Comparison of ENCODE assay signal across 8 cellular contexts in genomic region chr10:1048732-1049424, GRCh38. TPM values are rescaled to one million over a fixed set of nuclear protein-coding genes. Genes with fewer than 3 reads are reported as not detected.
A peak's percentile ranks its signal among the peaks of the same experiment; 100 is the strongest.
DNase-seq lines count a peak whose midpoint lies in the region; ATAC-seq and TF ChIP-seq lines count a peak whose summit lies in the region.

Gene IDI1, minus strand, starts transcription at chr10:1049119. Its CDS starts 116 bp downstream, at chr10:1049003.

- H3K36me3 ChIP-seq in SU-DHL-6 (ENCODE audit: low read length) = peaks cover 26% of the 10 kb centered on the region
- H3K36me3 ChIP-seq in thoracic aorta = no peaks in the 10 kb centered on the region

- H3K4me3 Mint-ChIP-seq in activated naive CD8-positive, alpha-beta T cell treated with anti-CD3 and anti-CD28 coated beads, Interleukin-2, amount 10 ng/mL, durations not matched to agents 7 days and 5 days = peak within 1 kb of the TSS; percentile 95
- peak within 1 kb of the TSS; percentile 87 for H3K4me3 Mint-ChIP-seq in osteocyte (ENCODE audit: unreplicated experiment)

- TF ChIP-seq CTCF in GM12875 (IDR thresholded peaks at IDR 0.05; ENCODE audit: borderline replicate concordance, insufficient read depth, low read depth, low read length) = no peak
- TF ChIP-seq CTCF in SU-DHL-6 (IDR thresholded peaks at IDR 0.05; ENCODE audit: insufficient read depth, low read length, poor library complexity, severe bottlenecking) = no peak
- no peak for TF ChIP-seq CTCF in osteocyte (IDR thresholded peaks at IDR 0.05)
- TF ChIP-seq CTCF in thoracic aorta (IDR thresholded peaks at IDR 0.05) = no peak

- DNase-seq in NCI-H1417 (lab: John Stamatoyannopoulos, UW) (peak; percentile 96 to 97 (median 97)), head of caudate nucleus (peak; percentile 95 to 99 (median 98)), osteocyte (ENCODE audit: extremely low spot score, unreplicated experiment) (peak; percentile 100), thoracic aorta (ENCODE audit: low spot score) (peak; percentile 90)
- peak; percentile 98 for DNase-seq in activated naive CD8-positive, alpha-beta T cell treated with anti-CD3 and anti-CD28 coated beads, Interleukin-2, amount 10 ng/mL, durations not matched to agents 7 days and 5 days

- H3K27ac ChIP-seq in SU-DHL-6 (ENCODE audit: low read depth, low read length) = peak within 1 kb of the TSS; percentile 93
- peak within 1 kb of the TSS; percentile 99 to 100 for H3K27ac ChIP-seq in thoracic aorta

- H3K79me2 ChIP-seq in SU-DHL-6 (ENCODE audit: insufficient read depth, low read length) = peaks cover 81% of the 10 kb centered on the region

- peaks cover 53% of the 10 kb centered on the region for H3F3A ChIP-seq in SU-DHL-6 (ENCODE audit: insufficient read depth)

- peaks cover 15 to 52% of the 10 kb centered on the region in 2 donors for H3K4me1 ChIP-seq in thoracic aorta (ENCODE audit: control insufficient read depth in 1 of 2, low read depth in 2 of 2)

- no peaks in the 10 kb centered on the region for H3K9me2 ChIP-seq in SU-DHL-6 (replicated peaks; ENCODE audit: insufficient read depth, low read length)

- POLR2A ChIA-PET in activated naive CD8-positive, alpha-beta T cell treated with anti-CD3 and anti-CD28 coated beads, Interleukin-2, amount 10 ng/mL, durations not matched to agents 7 days and 5 days (lab: Charles Lee) = interaction anchor here (0.9 to 2.9 kb wide), 12 partner anchors 9 to 913 kb away, joined by 3 to 17 read pairs (median 5); partner anchors contain the start of genes GTPBP4 and LARP4B

- peak within 1 kb of the TSS; percentile 93 for H3K9ac ChIP-seq in SU-DHL-6 (ENCODE audit: low read length)

- H3K9me3 Mint-ChIP-seq in activated naive CD8-positive, alpha-beta T cell treated with anti-CD3 and anti-CD28 coated beads, Interleukin-2, amount 10 ng/mL, durations not matched to agents 7 days and 5 days = no peaks in the 10 kb centered on the region
- no peaks in the 10 kb centered on the region for H3K9me3 Mint-ChIP-seq in osteocyte (ENCODE audit: unreplicated experiment)

- ATAC-seq in HG02763 (IDR thresholded peaks at IDR 0.05; ENCODE audit: unreplicated experiment) (peak; percentile 75), thoracic aorta (ENCODE audit: insufficient number of reproducible peaks, low FRiP score, low read depth) (peak; percentile 96)
- ATAC-seq in activated naive CD8-positive, alpha-beta T cell treated with anti-CD3 and anti-CD28 coated beads, Interleukin-2, amount 10 ng/mL, durations not matched to agents 7 days and 5 days (ENCODE audit: low read depth) = peak; percentile 88

- H2AFZ ChIP-seq in SU-DHL-6 (ENCODE audit: low read depth, low read length, severe bottlenecking) = peak within 1 kb of the TSS; percentile 42

- H3K27me3 Mint-ChIP-seq in activated naive CD8-positive, alpha-beta T cell treated with anti-CD3 and anti-CD28 coated beads, Interleukin-2, amount 10 ng/mL, durations not matched to agents 7 days and 5 days = no peaks in the 10 kb centered on the region
- H3K27me3 Mint-ChIP-seq in osteocyte (ENCODE audit: unreplicated experiment) = no peaks in the 10 kb centered on the region

- peak within 1 kb of the TSS; percentile 97 for H3K4me2 ChIP-seq in SU-DHL-6 (ENCODE audit: low read depth, low read length, poor library complexity, severe bottlenecking)

- H3K4me3 ChIP-seq in GM12875 (ENCODE audit: low read depth, low read length) (peak within 1 kb of the TSS; percentile 75), SU-DHL-6 (ENCODE audit: insufficient read depth, low read length, poor library complexity, severe bottlenecking) (peak within 1 kb of the TSS; percentile 81), thoracic aorta (peak within 1 kb of the TSS; percentile 93)

- H3K9me3 ChIP-seq in SU-DHL-6 (ENCODE audit: insufficient read depth, low read length) = no peaks in the 10 kb centered on the region
- H3K9me3 ChIP-seq in thoracic aorta = no peaks in the 10 kb centered on the region

- intact Hi-C loops in head of caudate nucleus (cut with DNase I) = loop anchor here (5.0 kb wide), 1 partner anchor 117 kb away; the partner anchor contains the start of gene LARP4B

- no peaks in the 10 kb centered on the region for H3K27me3 ChIP-seq in SU-DHL-6 (ENCODE audit: low read length)
- no peaks in the 10 kb centered on the region for H3K27me3 ChIP-seq in thoracic aorta (replicated peaks; ENCODE audit: insufficient read depth)

- H3K4me1 Mint-ChIP-seq in activated naive CD8-positive, alpha-beta T cell treated with anti-CD3 and anti-CD28 coated beads, Interleukin-2, amount 10 ng/mL, durations not matched to agents 7 days and 5 days = peaks cover 53% of the 10 kb centered on the region
- peaks cover 53% of the 10 kb centered on the region for H3K4me1 Mint-ChIP-seq in osteocyte (ENCODE audit: unreplicated experiment)

- peak within 1 kb of the TSS; percentile 97 for H3K27ac Mint-ChIP-seq in activated naive CD8-positive, alpha-beta T cell treated with anti-CD3 and anti-CD28 coated beads, Interleukin-2, amount 10 ng/mL, durations not matched to agents 7 days and 5 days
- peak within 1 kb of the TSS; percentile 99 for H3K27ac Mint-ChIP-seq in osteocyte (ENCODE audit: unreplicated experiment)

- H3K36me3 Mint-ChIP-seq in activated naive CD8-positive, alpha-beta T cell treated with anti-CD3 and anti-CD28 coated beads, Interleukin-2, amount 10 ng/mL, durations not matched to agents 7 days and 5 days = peaks cover 38% of the 10 kb centered on the region
- H3K36me3 Mint-ChIP-seq in osteocyte (ENCODE audit: unreplicated experiment) = peaks cover 17% of the 10 kb centered on the region

- peaks cover 8% of the 10 kb centered on the region for H4K20me1 ChIP-seq in SU-DHL-6 (ENCODE audit: low read depth, low read length)

RNA-seq across cellular contexts. Expression of gene IDI1, which starts in this region (rescaled TPM):
- 10 to 100 TPM; 53.8 to 57.6 TPM for total RNA-seq in activated naive CD8-positive, alpha-beta T cell treated with anti-CD3 and anti-CD28 coated beads, Interleukin-2, amount 10 ng/mL, durations not matched to agents 7 days and 5 days
- 26.0 and 31.7 TPM in 2 replicates for total RNA-seq in osteocyte
- 10 to 100 TPM; 19.2 to 26.7 TPM for total RNA-seq in thoracic aorta

Comparison
In these comparisons a context has a peak if more than half of its experiments do, and no peak if none do; other contexts are left out.
1. Peak in every context shown above with its lines: DNase-seq, ATAC-seq, H3K4me3 ChIP-seq and H3K27ac ChIP-seq.